ENCODE assay signal across 8 cellular contexts in genomic region chr3:30353711-30354467, GRCh38.
DNase-seq lines count a peak whose midpoint lies in the region; ATAC-seq lines count a peak whose summit lies in the region.

No MANE protein-coding gene starts in this region.

- H3K4me1 Mint-ChIP-seq in activated T-cell treated with anti-CD3 and anti-CD28 coated beads, Interleukin-2, amount 50 U/mL, for 4 hours (ENCODE audit: low read depth) = peaks cover 81% of the 10 kb centered on the region

- ATAC-seq in HG03460 (IDR thresholded peaks at IDR 0.05; ENCODE audit: unreplicated experiment) = peak; percentile 100
- peak; percentile 98 for ATAC-seq in activated T-cell treated with anti-CD3 and anti-CD28 coated beads, Interleukin-2, amount 50 U/mL, for 4 hours

- H3K9ac ChIP-seq in rectal smooth muscle tissue (ENCODE audit: low read length) = no peak overlapping the region

- H3K9me3 Mint-ChIP-seq in activated T-cell treated with anti-CD3 and anti-CD28 coated beads, Interleukin-2, amount 50 U/mL, for 4 hours = no peaks in the 10 kb centered on the region

- peaks cover 5% of the 10 kb centered on the region for H3K27me3 Mint-ChIP-seq in activated T-cell treated with anti-CD3 and anti-CD28 coated beads, Interleukin-2, amount 50 U/mL, for 4 hours (ENCODE audit: low read depth)

- H3K27ac ChIP-seq in rectal smooth muscle tissue (ENCODE audit: low read depth, low read length) = peak overlapping the region; percentile 63

- DNase-seq in activated gamma-delta T cell treated with Interleukin-2 at 50 U/mL for 16 hours (peak; percentile 56), activated gamma-delta T cell (lab: John Stamatoyannopoulos, UW) (no peak), hypothalamus (lab: John Stamatoyannopoulos, UW) (no peak), NCI-H345 (lab: John Stamatoyannopoulos, UW) (no peak), DMS153 (lab: John Stamatoyannopoulos, UW) (no peak)
- DNase-seq in activated T-cell treated with anti-CD3 and anti-CD28 coated beads, Interleukin-2, amount 50 U/mL, for 4 hours = peak; percentile 28

- H3K4me1 ChIP-seq in rectal smooth muscle tissue (ENCODE audit: control insufficient read depth, insufficient read depth, low read length) = peaks cover 11% of the 10 kb centered on the region

- H3K36me3 Mint-ChIP-seq in activated T-cell treated with anti-CD3 and anti-CD28 coated beads, Interleukin-2, amount 50 U/mL, for 4 hours (ENCODE audit: insufficient read depth) = no peaks in the 10 kb centered on the region

- no peak overlapping the region for H3K4me3 Mint-ChIP-seq in activated T-cell treated with anti-CD3 and anti-CD28 coated beads, Interleukin-2, amount 50 U/mL, for 4 hours

- no peaks in the 10 kb centered on the region for H3K36me3 ChIP-seq in rectal smooth muscle tissue (ENCODE audit: control insufficient read depth, insufficient read depth, low read length)

- H3K27me3 ChIP-seq in rectal smooth muscle tissue (ENCODE audit: control insufficient read depth, insufficient read depth, low read length) = no peaks in the 10 kb centered on the region

- H3K4me3 ChIP-seq in rectal smooth muscle tissue (ENCODE audit: low read length) = no peak overlapping the region

Comparison
In these comparisons a context has a peak if more than half of its experiments do, and no peak if none do; other contexts are left out.
1. DNase-seq: peak in activated gamma-delta T cell treated with Interleukin-2 at 50 U/mL for 16 hours (single experiment) and activated T-cell treated with anti-CD3 and anti-CD28 coated beads, Interleukin-2, amount 50 U/mL, for 4 hours (single experiment); none in activated gamma-delta T cell (single experiment), hypothalamus (0 of 51), NCI-H345 (single experiment) and DMS153 (single experiment).